Comparison of ENCODE assay signal across 20 cellular contexts in genomic region chr17:16425698-16426659, GRCh38. TPM values are rescaled to one million over a fixed set of nuclear protein-coding genes. Genes with fewer than 3 reads are reported as not detected.
DNase-seq lines count a peak whose midpoint lies in the region; ATAC-seq, FAIRE-seq and TF ChIP-seq lines count a peak whose summit lies in the region.
"Had no signal": no experiment of that assay in that cellular context is flagged by ENCODE, and none has a peak within 500 bp of the region (broad histone marks: within the 10 kb centered on the region; RNA-seq: fewer than 3 reads in every experiment).

No MANE protein-coding gene starts in this region.

- TF ChIP-seq POLR2A in H1 (IDR thresholded peaks at IDR 0.05; ENCODE audit: control extremely low read depth in 1 of 2, low read depth in 2 of 2, low read length in 2 of 2): no peak

- H3K23me2 ChIP-seq in H1 (ENCODE audit: low read depth, low read length): no peaks in the 10 kb centered on the region

- H3K36me3 ChIP-seq in H1 (ENCODE audit: control insufficient read depth in 2 of 4, insufficient read depth in 4 of 4, low read length in 3 of 4) (no peaks in the 10 kb centered on the region), osteoblast (ENCODE audit: insufficient read depth, low read length) (peaks cover 63% of the 10 kb centered on the region)
- H3K36me3 ChIP-seq: prostate gland had no signal

- ATAC-seq in activated naive CD4-positive, alpha-beta T cell treated with anti-CD3 and anti-CD28 coated beads, Interleukin-2, amount 50 U/mL, for 72 hours: no peak
- ATAC-seq in GM19395 (IDR thresholded peaks at IDR 0.05; ENCODE audit: unreplicated experiment): no peak
- ATAC-seq: activated CD8-positive, alpha-beta T cell treated with anti-CD3 and anti-CD28 coated beads, Interleukin-2, amount 10 ng/mL, durations not matched to agents 7 days and 5 days; natural killer cell treated with Interleukin-12 subunit alpha and Interleukin-12 subunit beta and Interleukin-15 and Interleukin-18, amount 100 ng/mL, for 72 hours; upper lobe of right lung had no signal

- H3K79me2 ChIP-seq in H1 (ENCODE audit: control insufficient read depth in 1 of 2, insufficient read depth in 2 of 2, low read length in 2 of 2) (no peaks in the 10 kb centered on the region), osteoblast (ENCODE audit: insufficient read depth, low read length) (peaks cover 15% of the 10 kb centered on the region)

- no peak overlapping the region for H3K4ac ChIP-seq in H1 (replicated peaks; ENCODE audit: insufficient read length, low read depth, low read length)

- no peak overlapping the region for H2BK20ac ChIP-seq in H1 (ENCODE audit: low read length)

- H2BK5ac ChIP-seq in H1 (ENCODE audit: low read depth, low read length): no peak overlapping the region; the same call in 1 of the 2 replicates

- H2BK120ac ChIP-seq in H1 (replicated peaks; ENCODE audit: low read depth, low read length): no peak overlapping the region

- H3K9me3 Mint-ChIP-seq in activated naive CD4-positive, alpha-beta T cell treated with anti-CD3 and anti-CD28 coated beads, Interleukin-2, amount 50 U/mL, for 72 hours: no peaks in the 10 kb centered on the region
- H3K9me3 Mint-ChIP-seq: natural killer cell treated with Interleukin-12 subunit alpha and Interleukin-12 subunit beta and Interleukin-15 and Interleukin-18, amount 100 ng/mL, for 72 hours had no signal

- H3K27ac ChIP-seq in H1 (ENCODE audit: low read depth, low read length) (no peak overlapping the region), osteoblast (ENCODE audit: low read depth, low read length) (no peak overlapping the region)
- H3K27ac ChIP-seq: prostate gland, skin epidermis, upper lobe of right lung, WERI-Rb-1 had no signal

- H3K9me3 ChIP-seq in H1 (ENCODE audit: insufficient read depth in 2 of 2, low read depth in 1 of 2, low read length in 1 of 2): no peaks in the 10 kb centered on the region
- no peaks in the 10 kb centered on the region for H3K9me3 ChIP-seq in osteoblast (ENCODE audit: low read depth, low read length)
- H3K9me3 ChIP-seq: prostate gland, upper lobe of right lung had no signal

- H3K27me3 ChIP-seq in H1 (replicated peaks in 1 of 4; ENCODE audit: control insufficient read depth in 3 of 4, extremely low read depth in 1 of 4, insufficient read depth in 3 of 4, low read length in 3 of 4) (no peaks in the 10 kb centered on the region; a peak in 1 of 7 replicates), osteoblast (ENCODE audit: insufficient read depth, low read length) (no peaks in the 10 kb centered on the region)
- H3K27me3 ChIP-seq: upper lobe of right lung had no signal

- no peaks in the 10 kb centered on the region for H3K4me1 ChIP-seq in H1 (replicated peaks in 1 of 4; ENCODE audit: control insufficient read depth in 3 of 4, insufficient read depth in 4 of 4, low read length in 3 of 4)
- peaks cover under 1% of the 10 kb centered on the region for H3K4me1 ChIP-seq in osteoblast (ENCODE audit: insufficient read depth, low read length)
- H3K4me1 ChIP-seq: prostate gland, upper lobe of right lung had no signal

- TF ChIP-seq CTCF in H1 (IDR thresholded peaks at IDR 0.05; ENCODE audit: control extremely low read depth in 1 of 3, insufficient read depth in 1 of 3, low read depth in 1 of 3, low read length in 3 of 3) (no peak), osteoblast (IDR thresholded peaks at IDR 0.05; ENCODE audit: extremely low read depth, low read depth, low read length) (no peak)

- H3K9ac ChIP-seq in H1 (replicated peaks in 1 of 4; ENCODE audit: extremely low read depth in 1 of 4, low read depth in 3 of 4, low read length in 3 of 4): no peak overlapping the region

- TF ChIP-seq RAD21 in H1 (IDR thresholded peaks at IDR 0.05 in 1 of 2, conservative IDR thresholded peaks at IDR 0.05 in 1 of 2; ENCODE audit: low read depth in 2 of 2, low read length in 2 of 2): no peak

- no peak overlapping the region for H3K14ac ChIP-seq in H1 (ENCODE audit: insufficient read length)

- no peak for TF ChIP-seq EP300 in H1 (IDR thresholded peaks at IDR 0.05; ENCODE audit: borderline replicate concordance in 1 of 2, low read depth in 2 of 2, low read length in 2 of 2)

- H3K4me2 ChIP-seq in H1 (ENCODE audit: insufficient read depth in 1 of 2, low read depth in 2 of 2, low read length in 2 of 2) (no peak overlapping the region), osteoblast (ENCODE audit: insufficient read depth, low read length) (no peak overlapping the region)

- H2BK15ac ChIP-seq in H1 (ENCODE audit: low read length): no peak overlapping the region

- no peak overlapping the region for H2AFZ ChIP-seq in H1 (ENCODE audit: low read length)
- no peak overlapping the region for H2AFZ ChIP-seq in osteoblast (ENCODE audit: low read length)

- H4K20me1 ChIP-seq in H1 (replicated peaks in 1 of 2; ENCODE audit: control insufficient read depth in 1 of 2, insufficient read depth in 2 of 2, low read length in 2 of 2) (no peaks in the 10 kb centered on the region), osteoblast (ENCODE audit: insufficient read depth, low read length) (no peaks in the 10 kb centered on the region)

- DNase-seq in activated naive CD4-positive, alpha-beta T cell treated with anti-CD3 and anti-CD28 coated beads, Interleukin-2, amount 50 U/mL, for 72 hours (ENCODE audit: low spot score in 2 of 2): no peak
- no peak for DNase-seq in activated naive CD4-positive, alpha-beta T cell (lab: John Stamatoyannopoulos, UW)
- DNase-seq in NCI-H510A (lab: John Stamatoyannopoulos, UW) (peak; percentile 30), H1 (ENCODE audit: low read depth in 1 of 2, low spot score in 2 of 2) (no peak), osteoblast (ENCODE audit: insufficient read length, low spot score, missing footprints) (peak; percentile 30), C1 segment of cervical spinal cord (lab: John Stamatoyannopoulos, UW) (no peak), midbrain (lab: John Stamatoyannopoulos, UW) (no peak)
- DNase-seq: activated CD8-positive, alpha-beta T cell treated with anti-CD3 and anti-CD28 coated beads, Interleukin-2, amount 10 ng/mL, durations not matched to agents 7 days and 5 days; activated T-cell treated with anti-CD3 and anti-CD28 coated beads, Interleukin-2, amount 50 U/mL, for 48 hours; GOT3; NCI-H1694 treated with DMSO at 0.1 percent for 48 hours; upper lobe of right lung; WERI-Rb-1 had no signal

- no peak overlapping the region for H2BK12ac ChIP-seq in H1 (ENCODE audit: low read depth, low read length)

- POLR2A ChIA-PET in H1 (lab: Charles Lee; ENCODE audit: partially characterized antibody): interaction anchor here (1.0 to 6.0 kb wide), 3 partner anchors 13 to 45 kb away, joined by 5 to 75 read pairs (median 11); partner anchors contain the start of gene UBB

- no peak overlapping the region for H3K18ac ChIP-seq in H1 (ENCODE audit: extremely low read depth, low read length)

- H4K5ac ChIP-seq in H1 (ENCODE audit: insufficient read length, low read depth, low read length): no peak overlapping the region

- H3K4me3 ChIP-seq in H1 (ENCODE audit: extremely low read depth in 1 of 4, insufficient read depth in 2 of 4, low read depth in 3 of 4, low read length in 4 of 4): no peak overlapping the region
- H3K4me3 ChIP-seq in osteoblast (ENCODE audit: insufficient read depth, low read length): no peak overlapping the region
- H3K4me3 ChIP-seq: prostate gland, skin epidermis, upper lobe of right lung had no signal

- H3K27ac Mint-ChIP-seq in activated naive CD4-positive, alpha-beta T cell treated with anti-CD3 and anti-CD28 coated beads, Interleukin-2, amount 50 U/mL, for 72 hours: peak overlapping the region; percentile 33 to 73
- H3K27ac Mint-ChIP-seq: activated CD8-positive, alpha-beta T cell treated with anti-CD3 and anti-CD28 coated beads, Interleukin-2, amount 10 ng/mL, durations not matched to agents 7 days and 5 days; natural killer cell treated with Interleukin-12 subunit alpha and Interleukin-12 subunit beta and Interleukin-15 and Interleukin-18, amount 100 ng/mL, for 72 hours had no signal

- H2AK5ac ChIP-seq in H1 (ENCODE audit: low read depth, low read length): no peak overlapping the region

- H3K23ac ChIP-seq in H1 (ENCODE audit: insufficient read length): no peak overlapping the region

- H4K91ac ChIP-seq in H1 (replicated peaks; ENCODE audit: insufficient read length, low read length): no peak overlapping the region

- CTCF ChIA-PET in H1 (lab: Charles Lee; ENCODE audit: partially characterized antibody): interaction anchor here (1.2 to 2.5 kb wide), 4 partner anchors 9 to 63 kb away, joined by 3 to 16 read pairs (median 7); no protein-coding TSS in a partner anchor

- WGBS in H1 (ENCODE audit: extremely low coverage in 1 of 2, insufficient coverage in 1 of 2, insufficient read length in 1 of 2, insufficient replicate concordance in 2 of 2, low coverage in 1 of 2, low lambda C conversion rate in 2 of 2, missing lambda C conversion rate in 1 of 2), 2 experiments: 81% methylated on average over 20 of the region's 20 CpGs; no CpG with 5 or more reads in 1 of the 2 experiments

- H3K36me3 Mint-ChIP-seq in activated naive CD4-positive, alpha-beta T cell treated with anti-CD3 and anti-CD28 coated beads, Interleukin-2, amount 50 U/mL, for 72 hours: no peaks in the 10 kb centered on the region

- no peak for FAIRE-seq in H1 (lab: Jason Lieb, UNC)
- FAIRE-seq: bronchial epithelial cell, GM18507, islet of Langerhans had no signal

- no peaks in the 10 kb centered on the region for H3K79me1 ChIP-seq in H1 (ENCODE audit: low read depth, low read length)

- no peak overlapping the region for H3K56ac ChIP-seq in H1 (replicated peaks; ENCODE audit: insufficient read length, low read depth, low read length)

- H4K8ac ChIP-seq in H1 (ENCODE audit: extremely low read depth, insufficient read depth, low read length): peak overlapping the region; percentile 45; the same call in 1 of the 2 replicates

RNA-seq across cellular contexts. Expression of gene TRPV2, which starts 10.6 kb away (rescaled TPM):
- 10 to 100 TPM; 29.1 to 42.0 TPM for total RNA-seq in activated naive CD4-positive, alpha-beta T cell treated with anti-CD3 and anti-CD28 coated beads, Interleukin-2, amount 50 U/mL, for 72 hours
- 1.6 and 2.1 TPM in 2 replicates for total RNA-seq in H1 (2021; fragmentation: NEBNext Ultra II Directional; extraction: Animal tissue kit (Norgen Biotek cat#: 25700))
- polyA plus RNA-seq in H1 (2011; rRNA removed): 1.7 and 1.8 TPM in 2 replicates
- polyA plus RNA-seq in H1 (2011; cell fraction: cytosol; rRNA removed): 2.5 TPM
- 4.0 TPM for polyA plus RNA-seq in H1 (2011; cell fraction: nucleus; rRNA removed)
- 0.87 to 3.4 TPM (median 2.7 TPM) in 4 replicates for polyA plus RNA-seq in H1 (2012, experiment 1 of 2)
- 1.2 TPM for polyA plus RNA-seq in H1 (2012, experiment 2 of 2)
- 3.7 TPM for polyA plus RNA-seq in H1 (2013, experiment 1 of 2)
- 3.3 TPM for polyA plus RNA-seq in H1 (2013, experiment 2 of 2)
- 2.0 and 2.6 TPM in 2 replicates for polyA minus RNA-seq in H1 (2011; rRNA and poly(A)+ RNA removed)
- polyA minus RNA-seq in H1 (2011; cell fraction: cytosol; rRNA and poly(A)+ RNA removed): 2.1 TPM
- 1.1 TPM for polyA minus RNA-seq in H1 (2011; cell fraction: nucleus; rRNA and poly(A)+ RNA removed)
- total RNA-seq in osteoblast: 62.5 and 71.3 TPM in 2 replicates

RNA-seq across cellular contexts. Expression of gene UBB, which starts 45.1 kb away (rescaled TPM):
- 1,000 to 10,000 TPM; 1,283 to 1,379 TPM for total RNA-seq in activated naive CD4-positive, alpha-beta T cell treated with anti-CD3 and anti-CD28 coated beads, Interleukin-2, amount 50 U/mL, for 72 hours
- 1,585 and 1,597 TPM in 2 replicates for total RNA-seq in H1 (2021; fragmentation: NEBNext Ultra II Directional; extraction: Animal tissue kit (Norgen Biotek cat#: 25700))
- 1,439 and 1,605 TPM in 2 replicates for polyA plus RNA-seq in H1 (2011; rRNA removed)
- polyA plus RNA-seq in H1 (2011; cell fraction: cytosol; rRNA removed): 2,021 TPM
- 1,851 TPM for polyA plus RNA-seq in H1 (2011; cell fraction: nucleus; rRNA removed)
- polyA plus RNA-seq in H1 (2012, experiment 1 of 2): 2,168 to 2,404 TPM (median 2,303 TPM) in 4 replicates
- polyA plus RNA-seq in H1 (2012, experiment 2 of 2): 694 TPM
- 1,954 TPM for polyA plus RNA-seq in H1 (2013, experiment 1 of 2)
- 1,995 TPM for polyA plus RNA-seq in H1 (2013, experiment 2 of 2)
- 1,078 and 1,386 TPM in 2 replicates for polyA minus RNA-seq in H1 (2011; rRNA and poly(A)+ RNA removed)
- 722 TPM for polyA minus RNA-seq in H1 (2011; cell fraction: cytosol; rRNA and poly(A)+ RNA removed)
- polyA minus RNA-seq in H1 (2011; cell fraction: nucleus; rRNA and poly(A)+ RNA removed): 522 TPM
- total RNA-seq in osteoblast: 1,190 and 1,199 TPM in 2 replicates

Comparison
In these comparisons a context has a peak if more than half of its experiments do, and no peak if none do; other contexts are left out.
1. DNase-seq: peak in NCI-H510A (single experiment) and osteoblast (single experiment); none in activated naive CD4-positive, alpha-beta T cell treated with anti-CD3 and anti-CD28 coated beads, Interleukin-2, amount 50 U/mL, for 72 hours (0 of 2), activated naive CD4-positive, alpha-beta T cell (0 of 4), H1 (0 of 2), C1 segment of cervical spinal cord (0 of 14) and midbrain (single experiment).